In genomic region chr1:229952670-229953520, GRCh38 we compare ENCODE assay signal across 22 cellular contexts.
DNase-seq lines count a peak whose midpoint lies in the region; ATAC-seq and TF ChIP-seq lines count a peak whose summit lies in the region.
"Had no signal": no experiment of that assay in that cellular context is flagged by ENCODE, and none has a peak within 500 bp of the region (broad histone marks: within the 10 kb centered on the region; RNA-seq: fewer than 3 reads in every experiment).

No MANE protein-coding gene starts in this region.

- no peak overlapping the region for H3K4me3 ChIP-seq in breast epithelium
- H3K4me3 ChIP-seq in astrocyte of the cerebellum (ENCODE audit: low read depth, low read length) = no peak overlapping the region
- H3K4me3 ChIP-seq in lower leg skin (ENCODE audit: low read depth, poor library complexity, severe bottlenecking) = no peak overlapping the region
- H3K4me3 ChIP-seq in body of pancreas = no peak overlapping the region
- H3K4me3 ChIP-seq: upper lobe of right lung had no signal

- H3K4me1 Mint-ChIP-seq in MCF 10A (ENCODE audit: insufficient read depth, unreplicated experiment) = peaks cover 15% of the 10 kb centered on the region

- H3K27me3 ChIP-seq in breast epithelium (peaks cover 0 to 4% of the 10 kb centered on the region in 2 donors), foreskin keratinocyte (no peaks in the 10 kb centered on the region), body of pancreas (no peaks in the 10 kb centered on the region)
- H3K27me3 ChIP-seq: upper lobe of right lung had no signal

- H3K27ac Mint-ChIP-seq in MCF 10A (ENCODE audit: low read depth, unreplicated experiment) = peak overlapping the region; percentile 29
- H3K27ac Mint-ChIP-seq: activated T-helper 17 cell treated with anti-CD3 and anti-CD28 coated beads, Interleukin-2, amount 50 U/mL, for 72 hours; T-helper 2 cell treated with Interferon-gamma antibody and Interleukin-4, amounts not matched to agents 5 μg/mL and 100 μg/mL, for 36 hours had no signal

- in situ Hi-C loops in astrocyte of the cerebellum (cut with HindIII; ENCODE audit: low sequenced_read_pairs) = no loop called here

- POLR2A ChIA-PET in MCF 10A (lab: Yijun Ruan, JAX) = interaction anchor here (0.6 to 1.5 kb wide), 6 partner anchors 19 to 110 kb away, joined by 3 to 5 read pairs (median 4); no protein-coding TSS in a partner anchor

- TF ChIP-seq POLR2A in breast epithelium (IDR thresholded peaks at IDR 0.05) = no peak
- no peak for TF ChIP-seq POLR2A in lower leg skin (IDR thresholded peaks at IDR 0.05)
- no peak for TF ChIP-seq POLR2A in body of pancreas (IDR thresholded peaks at IDR 0.05)

- no peaks in the 10 kb centered on the region for H3K36me3 Mint-ChIP-seq in MCF 10A (ENCODE audit: insufficient read depth, unreplicated experiment)

- H3K4me1 ChIP-seq in breast epithelium (no peaks in the 10 kb centered on the region), foreskin keratinocyte (peaks cover 16% of the 10 kb centered on the region), body of pancreas (no peaks in the 10 kb centered on the region)
- H3K4me1 ChIP-seq: Caco-2, upper lobe of right lung had no signal

- H3K36me3 ChIP-seq in breast epithelium (no peaks in the 10 kb centered on the region), body of pancreas (replicated peaks in 1 of 2; ENCODE audit: insufficient read depth in 1 of 2, low read depth in 2 of 2) (no peaks in the 10 kb centered on the region)
- H3K36me3 ChIP-seq: upper lobe of right lung had no signal

- DNase-seq in MCF 10A (ENCODE audit: unreplicated experiment) = no peak
- DNase-seq in breast epithelium (ENCODE audit: low spot score in 2 of 2) = no peak
- peak; percentile 5 for DNase-seq in astrocyte of the cerebellum (ENCODE audit: low read depth)
- DNase-seq in foreskin keratinocyte = peak in 1 of 2 donors; percentile 52
- DNase-seq in stromal cell of bone marrow (ENCODE audit: low read depth) = peak; percentile 9
- DNase-seq in lower leg skin (ENCODE audit: low spot score in 2 of 2) = no peak
- no peak for DNase-seq in body of pancreas
- DNase-seq in hepatic stellate cell (ENCODE audit: low spot score) = no peak
- DNase-seq: 8988T; Caco-2; DMS79 treated with DMSO at 0.1 percent for 48 hours; mesendoderm; naive thymus-derived CD4-positive, alpha-beta T cell; NCI-H1092; NCI-H2081; NCI-H446; upper lobe of right lung had no signal

- no peaks in the 10 kb centered on the region for H3K27me3 Mint-ChIP-seq in MCF 10A (ENCODE audit: insufficient read depth, unreplicated experiment)

- 71 to 77% methylated on average over 4 of the region's 4 CpGs for WGBS in lower leg skin, 2 donors
- 75 to 86% methylated on average over 4 of the region's 4 CpGs for WGBS in body of pancreas, 2 donors

- CTCF ChIA-PET in MCF 10A (lab: Yijun Ruan, JAX) = interaction anchor here (0.6 to 1.3 kb wide), 8 partner anchors 12 to 394 kb away, joined by 3 to 4 read pairs (median 3); no protein-coding TSS in a partner anchor

- BruUV-seq in MCF 10A (replicated peaks; lab: Mats Ljungman, UMichigan) = no TSS peak

- intact Hi-C loops in MCF 10A (cut with micrococcal nuclease) (loop anchor here (5.0 kb wide), 1 partner anchor 51 kb away; no protein-coding TSS in a partner anchor), breast epithelium (cut with DNase I; ENCODE audit: low total_unique reads) (no loop called here), lower leg skin (cut with DNase I; ENCODE audit: low total_unique reads) (no loop called here), body of pancreas (cut with DNase I) (no loop called here)

- peak; percentile 41 for ATAC-seq in foreskin keratinocyte
- no peak for ATAC-seq in body of pancreas
- ATAC-seq: activated T-helper 17 cell treated with anti-CD3 and anti-CD28 coated beads, Interleukin-2, amount 50 U/mL, for 72 hours; naive thymus-derived CD4-positive, alpha-beta T cell; Panc1; SK-N-SH treated with all-trans-retinoic acid at 6 μM for 48 hours; upper lobe of right lung had no signal

- H3K4me3 Mint-ChIP-seq in MCF 10A (ENCODE audit: unreplicated experiment) = no peak overlapping the region

- H3K27ac ChIP-seq in breast epithelium (no peak overlapping the region), foreskin keratinocyte (no peak overlapping the region), body of pancreas (no peak overlapping the region)
- H3K27ac ChIP-seq: KMS-11, upper lobe of right lung had no signal

- H3K9me3 ChIP-seq in breast epithelium (no peaks in the 10 kb centered on the region), body of pancreas (no peaks in the 10 kb centered on the region)
- H3K9me3 ChIP-seq: Caco-2, upper lobe of right lung had no signal

- TF ChIP-seq CTCF in MCF 10A (IDR thresholded peaks at IDR 0.05; ENCODE audit: unreplicated experiment) (no peak), breast epithelium (IDR thresholded peaks at IDR 0.05) (no peak), astrocyte of the cerebellum (IDR thresholded peaks at IDR 0.05; ENCODE audit: low read depth, low read length, missing control alignments) (no peak), foreskin keratinocyte (conservative IDR thresholded peaks at IDR 0.05) (no peak), lower leg skin (IDR thresholded peaks at IDR 0.05) (no peak), body of pancreas (IDR thresholded peaks at IDR 0.05) (no peak)

- H3K9me3 Mint-ChIP-seq in MCF 10A (ENCODE audit: unreplicated experiment) = peaks cover 11% of the 10 kb centered on the region

Comparison
In these comparisons a context has a peak if more than half of its experiments do, and no peak if none do; other contexts are left out.
1. DNase-seq: peak in astrocyte of the cerebellum (single experiment) and stromal cell of bone marrow (single experiment); none in MCF 10A (single experiment), breast epithelium (0 of 2), lower leg skin (0 of 2), body of pancreas (0 of 4) and hepatic stellate cell (single experiment).